In the genomic region with DNA sequence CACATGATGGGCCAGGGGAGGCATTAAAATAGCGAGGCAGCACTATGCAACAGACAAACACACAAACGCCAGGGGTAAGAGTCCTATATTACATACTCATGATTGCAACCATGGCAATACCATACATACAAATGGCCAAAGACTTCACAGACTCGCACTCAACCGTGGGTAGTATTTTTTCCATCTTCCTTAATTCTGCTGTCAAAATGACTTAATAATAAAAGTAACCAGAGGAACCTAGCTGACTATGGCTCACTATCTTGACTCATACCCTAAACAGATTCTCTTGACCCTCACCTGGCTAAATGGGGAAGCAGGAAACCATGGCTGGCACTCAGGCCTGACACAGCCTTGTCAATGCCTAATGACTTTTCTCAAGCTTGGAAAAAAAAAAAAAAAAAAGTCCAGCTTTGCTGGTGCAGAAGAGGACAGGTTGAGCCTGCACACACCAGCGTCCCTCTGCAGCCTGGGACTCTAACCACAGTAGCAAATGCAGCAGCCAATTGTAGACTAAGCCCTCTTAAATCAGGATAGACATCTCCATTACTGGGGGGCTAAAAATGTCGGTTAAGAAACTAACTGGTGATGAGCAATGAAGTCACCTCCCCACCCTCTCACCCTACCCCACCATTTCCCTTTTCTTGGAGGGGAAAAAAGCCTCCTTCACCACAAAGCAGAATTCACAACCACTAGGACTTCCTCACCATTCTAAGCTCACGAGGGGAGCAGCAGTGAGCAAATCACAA, we compare ENCODE assay signal across 9 cellular contexts. TPM values are rescaled to one million over a fixed set of nuclear protein-coding genes. Genes with fewer than 3 reads are reported as not detected.
A peak's percentile ranks its signal among the peaks of the same experiment; 100 is the strongest.
DNase-seq lines count a peak whose midpoint lies in the region; ATAC-seq and TF ChIP-seq lines count a peak whose summit lies in the region.
"Had no signal": no experiment of that assay in that cellular context is flagged by ENCODE, and none has a peak within 500 bp of the region (broad histone marks: within the 10 kb centered on the region; RNA-seq: fewer than 3 reads in every experiment).

No MANE protein-coding gene starts in this region.

- DNase-seq in heart left ventricle (peak in 1 of 5 donors; percentile 35), cardiac septum (ENCODE audit: low spot score) (no peak), NOMO-1 treated with DMSO at 0.1 percent for 48 hours (lab: John Stamatoyannopoulos, UW; ENCODE audit: unreplicated experiment) (peak; percentile 87), upper lobe of right lung (no peak), smooth muscle cell (lab: John Stamatoyannopoulos, UW; ENCODE audit: unreplicated experiment) (no peak), A673 (ENCODE audit: low spot score) (no peak), DMS153 (lab: John Stamatoyannopoulos, UW) (no peak)
- DNase-seq in effector memory CD8-positive, alpha-beta T cell: no peak
- DNase-seq: NCI-H82 had no signal

- H4K20me1 ChIP-seq in smooth muscle cell (ENCODE audit: low read depth): peaks cover 97% of the 10 kb centered on the region

- no peak overlapping the region for H2AFZ ChIP-seq in smooth muscle cell (ENCODE audit: low read depth)

- 41 to 71% (median 61%) methylated on average over 7 of the region's 7 CpGs for WGBS in heart left ventricle, 4 donors
- 82% methylated on average over 7 of the region's 7 CpGs for WGBS in smooth muscle cell (ENCODE audit: low lambda C conversion rate)

- H3K4me1 ChIP-seq in heart left ventricle (peaks cover 20 to 95% (median 78%) of the 10 kb centered on the region in 12 donors), upper lobe of right lung (peaks cover 87% of the 10 kb centered on the region), smooth muscle cell (ENCODE audit: low read depth) (no peaks in the 10 kb centered on the region), A673 (ENCODE audit: insufficient read depth, low read length, poor library complexity, severe bottlenecking) (no peaks in the 10 kb centered on the region)

- H3K36me3 ChIP-seq in heart left ventricle: no peaks in the 10 kb centered on the region
- H3K36me3 ChIP-seq in upper lobe of right lung: no peaks in the 10 kb centered on the region
- no peaks in the 10 kb centered on the region for H3K36me3 ChIP-seq in smooth muscle cell (ENCODE audit: low read depth)
- H3K36me3 ChIP-seq in A673 (ENCODE audit: insufficient read depth, low read length, poor library complexity, severe bottlenecking): no peaks in the 10 kb centered on the region

- TF ChIP-seq POLR2A in heart left ventricle (IDR thresholded peaks at IDR 0.05): no peak

- BruUV-seq in A673 (replicated peaks; lab: Mats Ljungman, UMichigan): no TSS peak

- H3K4me3 Mint-ChIP-seq in effector memory CD8-positive, alpha-beta T cell: peak overlapping the region; percentile 71 to 77

- H3K27ac ChIP-seq in heart left ventricle: peak overlapping the region in 7 of 12 donors; percentile 1 to 65 (median 39)
- peak overlapping the region; percentile 36 for H3K27ac ChIP-seq in upper lobe of right lung
- H3K27ac ChIP-seq in smooth muscle cell (ENCODE audit: low read depth): no peak overlapping the region
- no peak overlapping the region for H3K27ac ChIP-seq in A673 (ENCODE audit: low read depth, low read length, poor library complexity, severe bottlenecking)

- H3K4me3 ChIP-seq in heart left ventricle (no peak overlapping the region), upper lobe of right lung (no peak overlapping the region), smooth muscle cell (no peak overlapping the region), A673 (ENCODE audit: low read depth, low read length, poor library complexity, severe bottlenecking) (no peak overlapping the region)

- H3K27ac Mint-ChIP-seq in effector memory CD8-positive, alpha-beta T cell: peak overlapping the region; percentile 84 to 94

- H3K27me3 ChIP-seq in heart left ventricle (no peaks in the 10 kb centered on the region), upper lobe of right lung (no peaks in the 10 kb centered on the region), smooth muscle cell (ENCODE audit: low read depth) (no peaks in the 10 kb centered on the region), A673 (replicated peaks; ENCODE audit: insufficient read depth, low read depth, low read length, poor library complexity) (no peaks in the 10 kb centered on the region)

- intact Hi-C loops in heart left ventricle (cut with DNase I): no loop called here
- intact Hi-C loops in cardiac septum (cut with DNase I): no loop called here
- intact Hi-C loops in upper lobe of right lung (cut with DNase I): no loop called here
- intact Hi-C loops in A673 (cut with micrococcal nuclease; ENCODE audit: unreplicated experiment): no loop called here

- no peaks in the 10 kb centered on the region for H3K9me3 Mint-ChIP-seq in effector memory CD8-positive, alpha-beta T cell

- peaks cover 93% of the 10 kb centered on the region for H3K79me2 ChIP-seq in smooth muscle cell (ENCODE audit: low read depth)

- CTCF ChIA-PET in A673 (lab: Charles Lee): no interaction called here

- peaks cover 32% of the 10 kb centered on the region for H3K36me3 Mint-ChIP-seq in effector memory CD8-positive, alpha-beta T cell (ENCODE audit: insufficient read depth)

- no peak overlapping the region for H3K9ac ChIP-seq in smooth muscle cell (ENCODE audit: low read depth)

- POLR2A ChIA-PET in A673 (lab: Charles Lee; ENCODE audit: low non-redundant PET): no interaction called here

- no peak overlapping the region for H3K4me2 ChIP-seq in smooth muscle cell

- TF ChIP-seq CTCF in heart left ventricle (IDR thresholded peaks at IDR 0.05) (no peak), upper lobe of right lung (IDR thresholded peaks at IDR 0.05) (no peak), smooth muscle cell (IDR thresholded peaks at IDR 0.05; ENCODE audit: borderline replicate concordance, insufficient read depth, poor library complexity, severe bottlenecking) (no peak), A673 (conservative IDR thresholded peaks at IDR 0.05; ENCODE audit: low read depth, low read length) (no peak)

- H3K9me3 ChIP-seq in heart left ventricle (no peaks in the 10 kb centered on the region), upper lobe of right lung (no peaks in the 10 kb centered on the region), smooth muscle cell (replicated peaks; ENCODE audit: low read depth) (no peaks in the 10 kb centered on the region), A673 (ENCODE audit: low read depth, low read length, poor library complexity, severe bottlenecking) (no peaks in the 10 kb centered on the region)

- no peak for ATAC-seq in heart left ventricle
- peak; percentile 49 for ATAC-seq in effector memory CD8-positive, alpha-beta T cell (replicated peaks)
- peak; percentile 49 for ATAC-seq in upper lobe of right lung

- H3F3A ChIP-seq in smooth muscle cell (ENCODE audit: low read depth): peaks cover 4% of the 10 kb centered on the region

- H3K4me1 Mint-ChIP-seq in effector memory CD8-positive, alpha-beta T cell (ENCODE audit: low read depth in 2 of 2): peaks cover 79% of the 10 kb centered on the region in 2 donors

- H3K27me3 Mint-ChIP-seq in effector memory CD8-positive, alpha-beta T cell: no peaks in the 10 kb centered on the region

RNA-seq across cellular contexts. Expression of gene CCDC12, which starts 23.1 kb away (rescaled TPM):
- total RNA-seq in heart left ventricle (10 to 100 TPM; 27.1 to 36.8 (median 33.3) TPM), cardiac septum (35.6 TPM), upper lobe of right lung (42.1 TPM), smooth muscle cell (12.5 and 23.9 TPM in 2 replicates), A673 (2021) (28.2 and 31.3 TPM in 2 replicates)
- polyA plus RNA-seq in heart left ventricle (100 to 1,000 TPM in 1 of 2 donors, 10 to 100 TPM in 1; 83.5 to 120 TPM), smooth muscle cell (52.4 and 69.0 TPM in 2 replicates)

RNA-seq across cellular contexts. Expression of gene NBEAL2, which starts 26.0 kb away (rescaled TPM):
- total RNA-seq in heart left ventricle: 10 to 100 TPM in 6 of 9 donors, 1 to 10 TPM in 3; 8.1 to 41.1 (median 12.0) TPM
- 10 to 100 TPM; 16.3 to 45.7 TPM for polyA plus RNA-seq in heart left ventricle
- total RNA-seq in cardiac septum: 14.2 TPM
- 116 TPM for total RNA-seq in upper lobe of right lung
- 11.0 and 11.9 TPM in 2 replicates for total RNA-seq in smooth muscle cell
- 4.1 and 26.8 TPM in 2 replicates for polyA plus RNA-seq in smooth muscle cell
- 15.7 and 17.8 TPM in 2 replicates for total RNA-seq in A673 (2021)

Comparison
In these comparisons a context has a peak if more than half of its experiments do, and no peak if none do; other contexts are left out.
1. ATAC-seq: peak in effector memory CD8-positive, alpha-beta T cell (single experiment) and upper lobe of right lung (single experiment); none in heart left ventricle (0 of 4).
2. H3K27ac ChIP-seq: peak in heart left ventricle (7 of 12) and upper lobe of right lung (single experiment); none in smooth muscle cell (single experiment) and A673 (single experiment).